In genomic region chr14:96851694-96852381, GRCh38 we compare ENCODE assay signal across 1 cellular context.
TF ChIP-seq lines count a peak whose summit lies in the region.

No MANE protein-coding gene starts in this region.

TF ChIP-seq in HEK293, 187 proteins besides CTCF, POLR2A, EP300 and RAD21:
- TF ChIP-seq ZNF48 (tag by site-specific recombination; IDR thresholded peaks at IDR 0.05) (no peak), ZNF776 (tag by site-specific recombination; IDR thresholded peaks at IDR 0.05; ENCODE audit: borderline replicate concordance) (no peak), PRDM1 (tag by site-specific recombination; IDR thresholded peaks at IDR 0.05) (0 out of 2 replicates have a peak, but pooled peaks have one; percentile 29), ZNF404 (tag by site-specific recombination; IDR thresholded peaks at IDR 0.05) (no peak), PRDM4 (tag by site-specific recombination; IDR thresholded peaks at IDR 0.05) (no peak)
